Comparison of ENCODE assay signal across 13 cellular contexts in genomic region chr7:137994091-137994688, GRCh38. TPM values are rescaled to one million over a fixed set of nuclear protein-coding genes. Genes with fewer than 3 reads are reported as not detected.
A peak's percentile ranks its signal among the peaks of the same experiment; 100 is the strongest.
DNase-seq lines count a peak whose midpoint lies in the region; ATAC-seq and TF ChIP-seq lines count a peak whose summit lies in the region.
"Had no signal": no experiment of that assay in that cellular context is flagged by ENCODE, and none has a peak within 500 bp of the region (broad histone marks: within the 10 kb centered on the region; RNA-seq: fewer than 3 reads in every experiment).

No MANE protein-coding gene starts in this region.

- no peaks in the 10 kb centered on the region for H3K27me3 Mint-ChIP-seq in activated T-helper 1 cell treated with anti-CD3 and anti-CD28 coated beads, Interleukin-12 subunit alpha, Interleukin-12 subunit beta, Interleukin-2, Interleukin-4 antibody, amounts not matched to agents 30 ng/mL and 10 ng/mL and 1 ng/mL, durations not matched to agents 14 hours and 24 hours and 36 hours (ENCODE audit: insufficient read depth)
- H3K27me3 Mint-ChIP-seq: CD4-positive, CD25-positive, alpha-beta regulatory T cell; stimulated activated naive CD8-positive, alpha-beta T cell treated with anti-CD3 and anti-CD28 coated beads, Interleukin-15, Interleukin-2, amounts not matched to agents 100 ng/mL and 50 ng/mL, for 24 hours had no signal

- H3K4me1 Mint-ChIP-seq in activated T-helper 1 cell treated with anti-CD3 and anti-CD28 coated beads, Interleukin-12 subunit alpha, Interleukin-12 subunit beta, Interleukin-2, Interleukin-4 antibody, amounts not matched to agents 30 ng/mL and 10 ng/mL and 1 ng/mL, durations not matched to agents 14 hours and 24 hours and 36 hours (ENCODE audit: low read depth) = peaks cover 47% of the 10 kb centered on the region
- peaks cover 48% of the 10 kb centered on the region for H3K4me1 Mint-ChIP-seq in stimulated activated effector memory CD8-positive, alpha-beta T cell treated with anti-CD3 and anti-CD28 coated beads, Interleukin-12 subunit alpha, Interleukin-12 subunit beta, amount 100 ng/mL, for 72 hours

- H3K36me3 Mint-ChIP-seq in activated T-helper 1 cell treated with anti-CD3 and anti-CD28 coated beads, Interleukin-12 subunit alpha, Interleukin-12 subunit beta, Interleukin-2, Interleukin-4 antibody, amounts not matched to agents 30 ng/mL and 10 ng/mL and 1 ng/mL, durations not matched to agents 14 hours and 24 hours and 36 hours (ENCODE audit: low read depth) = peaks cover 31% of the 10 kb centered on the region
- no peaks in the 10 kb centered on the region for H3K36me3 Mint-ChIP-seq in stimulated activated effector memory CD8-positive, alpha-beta T cell treated with anti-CD3 and anti-CD28 coated beads, Interleukin-12 subunit alpha, Interleukin-12 subunit beta, amount 100 ng/mL, for 72 hours

- peak overlapping the region; percentile 22 for H3K27ac Mint-ChIP-seq in activated T-helper 1 cell treated with anti-CD3 and anti-CD28 coated beads, Interleukin-12 subunit alpha, Interleukin-12 subunit beta, Interleukin-2, Interleukin-4 antibody, amounts not matched to agents 30 ng/mL and 10 ng/mL and 1 ng/mL, durations not matched to agents 14 hours and 24 hours and 36 hours
- peak overlapping the region; percentile 21 for H3K27ac Mint-ChIP-seq in stimulated activated effector memory CD8-positive, alpha-beta T cell treated with anti-CD3 and anti-CD28 coated beads, Interleukin-12 subunit alpha, Interleukin-12 subunit beta, amount 100 ng/mL, for 72 hours
- H3K27ac Mint-ChIP-seq: stimulated activated naive CD8-positive, alpha-beta T cell treated with anti-CD3 and anti-CD28 coated beads, Interleukin-15, Interleukin-2, amounts not matched to agents 100 ng/mL and 50 ng/mL, for 24 hours had no signal

- H3K27me3 ChIP-seq in right atrium auricular region (no peaks in the 10 kb centered on the region), BE2C (no peaks in the 10 kb centered on the region; the same call in 1 of the 2 replicates)

- TF ChIP-seq CTCF in right atrium auricular region (IDR thresholded peaks at IDR 0.05) (no peak), BE2C (IDR thresholded peaks at IDR 0.05; ENCODE audit: low read depth, low read length) (no peak)

- H3K4me1 ChIP-seq in right atrium auricular region (peaks cover 0 to 98% of the 10 kb centered on the region in 2 donors), BE2C (peaks cover 26% of the 10 kb centered on the region)

- DNase-seq in NCI-H146 treated with DMSO at 0.1 percent for 48 hours (lab: John Stamatoyannopoulos, UW; ENCODE audit: unreplicated experiment) = peak; percentile 68
- no peak for DNase-seq in activated T-helper 1 cell treated with anti-CD3 and anti-CD28 coated beads, Interleukin-12 subunit alpha, Interleukin-12 subunit beta, Interleukin-2, Interleukin-4 antibody, amounts not matched to agents 30 ng/mL and 10 ng/mL and 1 ng/mL, durations not matched to agents 14 hours and 24 hours and 36 hours (ENCODE audit: low spot score)
- no peak for DNase-seq in right atrium auricular region (ENCODE audit: low spot score)
- DNase-seq in stimulated activated effector memory CD8-positive, alpha-beta T cell treated with anti-CD3 and anti-CD28 coated beads, Interleukin-12 subunit alpha, Interleukin-12 subunit beta, amount 100 ng/mL, for 72 hours (ENCODE audit: low spot score in 2 of 2) = no peak
- no peak for DNase-seq in NCI-H2196 (lab: John Stamatoyannopoulos, UW; ENCODE audit: unreplicated experiment)
- no peak for DNase-seq in NCI-H2107 treated with DMSO at 0.1 percent for 48 hours (lab: John Stamatoyannopoulos, UW; ENCODE audit: unreplicated experiment)
- DNase-seq in BE2C = no peak
- no peak for DNase-seq in SKM-1 (lab: John Stamatoyannopoulos, UW; ENCODE audit: unreplicated experiment)
- DNase-seq: activated CD8-positive, alpha-beta memory T cell treated with anti-CD3 and anti-CD28 coated beads, Interleukin-2, amount 50 U/mL, for 4 hours; CD4-positive, CD25-positive, alpha-beta regulatory T cell; lower lobe of right lung had no signal

- H3K36me3 ChIP-seq in right atrium auricular region (no peaks in the 10 kb centered on the region), BE2C (no peaks in the 10 kb centered on the region)
- H3K36me3 ChIP-seq: lower lobe of right lung had no signal

- intact Hi-C loops in activated T-helper 1 cell treated with anti-CD3 and anti-CD28 coated beads, Interleukin-12 subunit alpha, Interleukin-12 subunit beta, Interleukin-2, Interleukin-4 antibody, amounts not matched to agents 30 ng/mL and 10 ng/mL and 1 ng/mL, durations not matched to agents 14 hours and 24 hours and 36 hours (cut with micrococcal nuclease) = no loop called here

- no peak overlapping the region for H3K4me3 Mint-ChIP-seq in activated T-helper 1 cell treated with anti-CD3 and anti-CD28 coated beads, Interleukin-12 subunit alpha, Interleukin-12 subunit beta, Interleukin-2, Interleukin-4 antibody, amounts not matched to agents 30 ng/mL and 10 ng/mL and 1 ng/mL, durations not matched to agents 14 hours and 24 hours and 36 hours
- H3K4me3 Mint-ChIP-seq in stimulated activated effector memory CD8-positive, alpha-beta T cell treated with anti-CD3 and anti-CD28 coated beads, Interleukin-12 subunit alpha, Interleukin-12 subunit beta, amount 100 ng/mL, for 72 hours = no peak overlapping the region
- H3K4me3 Mint-ChIP-seq: stimulated activated naive CD8-positive, alpha-beta T cell treated with anti-CD3 and anti-CD28 coated beads, Interleukin-15, Interleukin-2, amounts not matched to agents 100 ng/mL and 50 ng/mL, for 24 hours had no signal

- no peak for ATAC-seq in stimulated activated effector memory CD8-positive, alpha-beta T cell treated with anti-CD3 and anti-CD28 coated beads, Interleukin-12 subunit alpha, Interleukin-12 subunit beta, amount 100 ng/mL, for 72 hours
- ATAC-seq: lower lobe of right lung had no signal

- H3K4me3 ChIP-seq in right atrium auricular region = no peak overlapping the region
- no peak overlapping the region for H3K4me3 ChIP-seq in BE2C (ENCODE audit: low read depth, low read length)
- H3K4me3 ChIP-seq: lower lobe of right lung had no signal

- H3K9me3 Mint-ChIP-seq in activated T-helper 1 cell treated with anti-CD3 and anti-CD28 coated beads, Interleukin-12 subunit alpha, Interleukin-12 subunit beta, Interleukin-2, Interleukin-4 antibody, amounts not matched to agents 30 ng/mL and 10 ng/mL and 1 ng/mL, durations not matched to agents 14 hours and 24 hours and 36 hours = no peaks in the 10 kb centered on the region
- no peaks in the 10 kb centered on the region for H3K9me3 Mint-ChIP-seq in stimulated activated effector memory CD8-positive, alpha-beta T cell treated with anti-CD3 and anti-CD28 coated beads, Interleukin-12 subunit alpha, Interleukin-12 subunit beta, amount 100 ng/mL, for 72 hours
- H3K9me3 Mint-ChIP-seq: CD4-positive, CD25-positive, alpha-beta regulatory T cell; stimulated activated naive CD8-positive, alpha-beta T cell treated with anti-CD3 and anti-CD28 coated beads, Interleukin-15, Interleukin-2, amounts not matched to agents 100 ng/mL and 50 ng/mL, for 24 hours had no signal

- H3K9me3 ChIP-seq in right atrium auricular region = no peaks in the 10 kb centered on the region
- no peaks in the 10 kb centered on the region for H3K9me3 ChIP-seq in BE2C
- H3K9me3 ChIP-seq: lower lobe of right lung had no signal

- H3K27ac ChIP-seq in right atrium auricular region = peak overlapping the region; percentile 72 to 84
- H3K27ac ChIP-seq: parathyroid adenoma had no signal

RNA-seq across cellular contexts. Expression of gene CREB3L2, which starts 7.7 kb away (rescaled TPM):
- 61.6 and 61.8 TPM in 2 replicates for total RNA-seq in activated T-helper 1 cell treated with anti-CD3 and anti-CD28 coated beads, Interleukin-12 subunit alpha, Interleukin-12 subunit beta, Interleukin-2, Interleukin-4 antibody, amounts not matched to agents 30 ng/mL and 10 ng/mL and 1 ng/mL, durations not matched to agents 14 hours and 24 hours and 36 hours
- 10 to 100 TPM; 25.6 to 39.6 TPM for total RNA-seq in right atrium auricular region
- 9.6 TPM for polyA plus RNA-seq in BE2C (2012; ENCODE audit: insufficient read depth, insufficient read length, low read depth)
